10 cellular contexts compared by ENCODE assay signal in genomic region chr17:350706-351435, GRCh38. TPM values are rescaled to one million over a fixed set of nuclear protein-coding genes. Genes with fewer than 3 reads are reported as not detected.
DNase-seq lines count a peak whose midpoint lies in the region; ATAC-seq and TF ChIP-seq lines count a peak whose summit lies in the region.
"Had no signal": no experiment of that assay in that cellular context is flagged by ENCODE, and none has a peak within 500 bp of the region (broad histone marks: within the 10 kb centered on the region; RNA-seq: fewer than 3 reads in every experiment).

No MANE protein-coding gene starts in this region.

- H3K9me3 ChIP-seq in mucosa of rectum (ENCODE audit: control insufficient read depth in 2 of 2, low read length in 2 of 2) (no peaks in the 10 kb centered on the region), neural progenitor cell (ENCODE audit: low read depth) (no peaks in the 10 kb centered on the region), OCI-LY7 (ENCODE audit: low read length) (peaks cover 8% of the 10 kb centered on the region; the same call in 1 of the 2 replicates)

- peaks cover 16% of the 10 kb centered on the region for H3F3A ChIP-seq in neural progenitor cell (ENCODE audit: low read depth)

- BruUV-seq in OCI-LY7 (replicated peaks; lab: Mats Ljungman, UMichigan) = no TSS peak

- H3K79me2 ChIP-seq in neural progenitor cell (ENCODE audit: low read depth) (no peaks in the 10 kb centered on the region), OCI-LY7 (ENCODE audit: insufficient read depth, low read depth, low read length) (no peaks in the 10 kb centered on the region)

- ATAC-seq in HG02623 (IDR thresholded peaks at IDR 0.05; ENCODE audit: unreplicated experiment) = no peak

- peaks cover 5% of the 10 kb centered on the region for H3K27me3 Mint-ChIP-seq in neural progenitor cell (ENCODE audit: insufficient read depth, low read depth)

- no peaks in the 10 kb centered on the region for H3K36me3 Mint-ChIP-seq in neural progenitor cell

- H3K4me1 ChIP-seq in mucosa of rectum (ENCODE audit: control insufficient read depth in 2 of 2, insufficient read depth in 2 of 2, low read length in 2 of 2) (peaks cover 46 to 62% of the 10 kb centered on the region in 2 donors), neural progenitor cell (peaks cover 34% of the 10 kb centered on the region), OCI-LY7 (ENCODE audit: insufficient read depth, low read length, poor library complexity, severe bottlenecking) (no peaks in the 10 kb centered on the region)

- no peak overlapping the region for H3K4me3 Mint-ChIP-seq in neural progenitor cell

- H3K27ac Mint-ChIP-seq in neural progenitor cell = no peak overlapping the region

- H3K9ac ChIP-seq in mucosa of rectum (ENCODE audit: low read depth in 1 of 2, low read length in 2 of 2) = peak overlapping the region in 1 of 2 donors; percentile 73
- H3K9ac ChIP-seq in neural progenitor cell = no peak overlapping the region

- no peaks in the 10 kb centered on the region for H3K36me3 ChIP-seq in mucosa of rectum (ENCODE audit: control insufficient read depth in 2 of 2, insufficient read depth in 2 of 2, low read length in 2 of 2)
- no peaks in the 10 kb centered on the region for H3K36me3 ChIP-seq in neural progenitor cell
- no peaks in the 10 kb centered on the region for H3K36me3 ChIP-seq in OCI-LY7 (ENCODE audit: insufficient read depth, low read length)

- no peaks in the 10 kb centered on the region for H3K9me3 Mint-ChIP-seq in neural progenitor cell

- H4K20me1 ChIP-seq in neural progenitor cell (ENCODE audit: low read depth) (no peaks in the 10 kb centered on the region), OCI-LY7 (ENCODE audit: insufficient read depth, low read length) (no peaks in the 10 kb centered on the region)

- H3K4me3 ChIP-seq in epithelial cell of proximal tubule (ENCODE audit: low read depth, low read length) (no peak overlapping the region), mucosa of rectum (ENCODE audit: low read length in 2 of 2) (no peak overlapping the region), neural progenitor cell (no peak overlapping the region), OCI-LY7 (ENCODE audit: low read depth, low read length, poor library complexity, severe bottlenecking) (no peak overlapping the region)

- H3K4me1 Mint-ChIP-seq in neural progenitor cell = peaks cover 56% of the 10 kb centered on the region

- H3K4me2 ChIP-seq in neural progenitor cell (no peak overlapping the region), OCI-LY7 (ENCODE audit: low read length) (no peak overlapping the region)

- POLR2A ChIA-PET in OCI-LY7 (lab: Charles Lee) = no interaction called here

- intact Hi-C loops in OCI-LY7 (cut with micrococcal nuclease; ENCODE audit: unreplicated experiment) = no loop called here

- TF ChIP-seq CTCF in epithelial cell of proximal tubule (conservative IDR thresholded peaks at IDR 0.05; ENCODE audit: low read depth, low read length) (no peak), neural progenitor cell (IDR thresholded peaks at IDR 0.05) (no peak), OCI-LY7 (conservative IDR thresholded peaks at IDR 0.05; ENCODE audit: low read length) (no peak)

- H3K27ac ChIP-seq in mucosa of rectum (ENCODE audit: low read depth in 2 of 2, low read length in 2 of 2) = peak overlapping the region; percentile 95 to 97
- H3K27ac ChIP-seq in neural progenitor cell = no peak overlapping the region
- no peak overlapping the region for H3K27ac ChIP-seq in OCI-LY7 (ENCODE audit: low read depth, low read length, poor library complexity, severe bottlenecking)

- H3K27me3 ChIP-seq in mucosa of rectum (ENCODE audit: control insufficient read depth in 2 of 2, insufficient read depth in 2 of 2, low read length in 2 of 2) (no peaks in the 10 kb centered on the region), neural progenitor cell (no peaks in the 10 kb centered on the region)

- H3K9me2 ChIP-seq in OCI-LY7 (ENCODE audit: insufficient read depth, low read length) = no peaks in the 10 kb centered on the region

- peak; percentile 73 for DNase-seq in AG08396 (ENCODE audit: low spot score)
- peak; percentile 71 for DNase-seq in NCI-H226
- DNase-seq in epithelial cell of proximal tubule (ENCODE audit: low read depth) = peak; percentile 33
- no peak for DNase-seq in neural progenitor cell (ENCODE audit: low spot score)
- DNase-seq in OCI-LY7 (ENCODE audit: low spot score) = no peak
- no peak for DNase-seq in amniotic stem cell (lab: John Stamatoyannopoulos, UW)
- DNase-seq: foreskin melanocyte, NCI-H2081 treated with DMSO at 0.1 percent for 48 hours had no signal

- no peak overlapping the region for H2AFZ ChIP-seq in neural progenitor cell (replicated peaks)
- H2AFZ ChIP-seq in OCI-LY7 (ENCODE audit: low read length) = no peak overlapping the region

- CTCF ChIA-PET in OCI-LY7 (lab: Charles Lee; ENCODE audit: unreplicated experiment) = no interaction called here

RNA-seq across cellular contexts. Expression of gene RPH3AL, which starts 1.7 kb away (rescaled TPM):
- total RNA-seq in epithelial cell of proximal tubule = 15.9 and 40.8 TPM in 2 replicates
- 7.5 TPM in 2 replicates for total RNA-seq in neural progenitor cell (ENCODE audit: low replicate concordance)
- 1.0 and 5.9 TPM in 2 replicates for total RNA-seq in OCI-LY7 (2014; rRNA removed; shearing (Covaris generic))
- total RNA-seq in OCI-LY7 (2022) = 2.0 and 2.2 TPM in 2 replicates

Comparison
In these comparisons a context has a peak if more than half of its experiments do, and no peak if none do; other contexts are left out.
1. DNase-seq: peak in AG08396 (single experiment), NCI-H226 (single experiment) and epithelial cell of proximal tubule (single experiment); none in neural progenitor cell (single experiment), OCI-LY7 (single experiment) and amniotic stem cell (single experiment).
2. H3K27ac ChIP-seq: peak in mucosa of rectum (2 of 2); none in neural progenitor cell (single experiment) and OCI-LY7 (single experiment).